ENCODE assay signal across 20 cellular contexts in the genomic region with DNA sequence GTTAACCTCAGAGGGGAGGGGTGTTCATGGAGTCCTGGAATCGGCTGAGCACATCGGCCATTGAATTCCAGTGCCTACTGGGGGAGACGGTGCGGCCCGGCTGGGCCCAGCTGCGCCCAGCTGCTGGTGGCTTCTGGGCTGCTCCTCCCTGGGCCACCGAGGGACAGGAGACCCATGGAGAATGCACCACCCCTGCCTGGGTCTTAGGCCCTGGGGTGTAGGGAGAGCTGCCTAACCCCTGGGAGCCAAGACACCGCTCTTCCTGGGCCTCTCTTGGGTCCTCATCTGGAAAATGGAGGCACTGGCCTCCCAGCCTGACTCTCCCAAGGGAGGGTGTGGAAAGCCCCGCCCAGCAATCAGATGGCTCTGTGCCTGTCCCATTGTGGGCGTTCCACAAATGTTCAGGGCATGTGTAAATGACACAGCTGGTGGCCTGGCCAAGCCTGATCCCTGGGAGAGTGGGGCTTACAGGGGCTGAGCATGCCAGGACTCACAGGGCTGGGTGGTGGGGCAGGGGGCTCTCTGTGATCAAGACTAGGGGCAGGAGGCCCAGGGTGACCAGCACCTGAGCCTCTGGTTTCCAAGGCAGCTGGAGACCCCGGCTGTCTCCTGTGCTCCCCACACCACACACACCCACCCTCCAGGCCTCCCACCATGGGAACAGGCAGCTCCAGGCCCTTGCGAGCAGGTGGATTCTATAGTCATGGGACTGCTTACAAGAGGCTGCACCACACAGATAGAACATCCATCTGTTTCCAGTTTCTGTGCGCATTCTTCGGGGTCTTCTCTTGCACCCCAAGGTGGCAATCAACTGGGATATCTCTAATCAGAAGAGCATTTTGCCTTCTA.
DNase-seq lines count a peak whose midpoint lies in the region; ATAC-seq, FAIRE-seq and TF ChIP-seq lines count a peak whose summit lies in the region.
"Had no signal": no experiment of that assay in that cellular context is flagged by ENCODE, and none has a peak within 500 bp of the region (broad histone marks: within the 10 kb centered on the region; RNA-seq: fewer than 3 reads in every experiment).

No MANE protein-coding gene starts in this region.

- H3K4me3 ChIP-seq in A673 (ENCODE audit: low read depth, low read length, poor library complexity, severe bottlenecking) = no peak overlapping the region
- no peak overlapping the region for H3K4me3 ChIP-seq in H7 (ENCODE audit: insufficient read depth, low read depth, low read length)
- no peak overlapping the region for H3K4me3 ChIP-seq in small intestine (ENCODE audit: low read depth in 1 of 2, low read length in 2 of 2)
- H3K4me3 ChIP-seq: GM23248 had no signal

- TF ChIP-seq CTCF in A673 (conservative IDR thresholded peaks at IDR 0.05; ENCODE audit: low read depth, low read length) = no peak

- FAIRE-seq in small intestine (lab: Jason Lieb, UNC) = no peak
- FAIRE-seq: D721Med, GM12891, GM19239 had no signal

- no peaks in the 10 kb centered on the region for H3K36me3 ChIP-seq in A673 (ENCODE audit: insufficient read depth, low read length, poor library complexity, severe bottlenecking)
- no peaks in the 10 kb centered on the region for H3K36me3 ChIP-seq in H7 (replicated peaks; ENCODE audit: control insufficient read depth, insufficient read depth, low read length)
- no peaks in the 10 kb centered on the region for H3K36me3 ChIP-seq in small intestine (ENCODE audit: control insufficient read depth in 2 of 2, insufficient read depth in 2 of 2, low read length in 2 of 2)

- H3K4me1 Mint-ChIP-seq in activated T-cell treated with anti-CD3 and anti-CD28 coated beads, Interleukin-2, amount 50 U/mL, for 72 hours (ENCODE audit: low read depth) = no peaks in the 10 kb centered on the region

- ATAC-seq in left colon = peak; percentile 90
- ATAC-seq in activated T-cell treated with anti-CD3 and anti-CD28 coated beads, Interleukin-2, amount 50 U/mL, for 72 hours (replicated peaks in 1 of 2) = no peak
- ATAC-seq: SK-N-SH treated with all-trans-retinoic acid at 6 μM for 48 hours had no signal

- H3K27ac Mint-ChIP-seq in activated T-cell treated with anti-CD3 and anti-CD28 coated beads, Interleukin-2, amount 50 U/mL, for 72 hours = no peak overlapping the region

- CTCF ChIA-PET in A673 (lab: Charles Lee) = interaction anchor here (0.6 kb wide), 1 partner anchor 574 kb away, joined by 3 read pairs; no protein-coding TSS in a partner anchor

- no peaks in the 10 kb centered on the region for H3K4me1 ChIP-seq in A673 (ENCODE audit: insufficient read depth, low read length, poor library complexity, severe bottlenecking)
- no peaks in the 10 kb centered on the region for H3K4me1 ChIP-seq in small intestine (ENCODE audit: control insufficient read depth in 2 of 2, insufficient read depth in 1 of 2, low read depth in 1 of 2, low read length in 1 of 2)

- intact Hi-C loops in A673 (cut with micrococcal nuclease; ENCODE audit: unreplicated experiment) = no loop called here
- intact Hi-C loops in left colon (cut with DNase I, micrococcal nuclease) = no loop called here

- no peaks in the 10 kb centered on the region for H3K9me3 Mint-ChIP-seq in activated T-cell treated with anti-CD3 and anti-CD28 coated beads, Interleukin-2, amount 50 U/mL, for 72 hours

- 79 to 83% (median 80%) methylated on average over 12 to 14 of the region's 14 CpGs for WGBS in small intestine, 3 donors

- H3K9me3 ChIP-seq in A673 (ENCODE audit: low read depth, low read length, poor library complexity, severe bottlenecking) = no peaks in the 10 kb centered on the region
- H3K9me3 ChIP-seq in small intestine (ENCODE audit: control insufficient read depth, low read depth) = no peaks in the 10 kb centered on the region

- H3K27ac ChIP-seq in A673 (ENCODE audit: low read depth, low read length, poor library complexity, severe bottlenecking) = no peak overlapping the region
- no peak overlapping the region for H3K27ac ChIP-seq in small intestine (ENCODE audit: low read depth in 1 of 2, low read length in 1 of 2)
- H3K27ac ChIP-seq: C4-2B, GM23248 had no signal

- BruUV-seq in A673 (replicated peaks; lab: Mats Ljungman, UMichigan) = no TSS peak

- H3K36me3 Mint-ChIP-seq in activated T-cell treated with anti-CD3 and anti-CD28 coated beads, Interleukin-2, amount 50 U/mL, for 72 hours (ENCODE audit: insufficient read depth in 2 of 2) = no peaks in the 10 kb centered on the region

- H3K4me3 Mint-ChIP-seq in activated T-cell treated with anti-CD3 and anti-CD28 coated beads, Interleukin-2, amount 50 U/mL, for 72 hours = no peak overlapping the region

- no peaks in the 10 kb centered on the region for H3K27me3 ChIP-seq in A673 (replicated peaks; ENCODE audit: insufficient read depth, low read depth, low read length, poor library complexity)
- no peaks in the 10 kb centered on the region for H3K27me3 ChIP-seq in H7 (ENCODE audit: control insufficient read depth, insufficient read depth, low read length)
- H3K27me3 ChIP-seq in small intestine (ENCODE audit: control insufficient read depth in 2 of 2, insufficient read depth in 2 of 2, low read length in 2 of 2) = peaks cover 0 to 2% of the 10 kb centered on the region in 2 donors

- DNase-seq in A673 (ENCODE audit: low spot score) (peak; percentile 31), H7 (peak; percentile 57), left colon (peak in 1 of 2 donors; percentile 57), small intestine (peak; percentile 10), MV-4-11 (lab: John Stamatoyannopoulos, UW) (no peak), KG1 (lab: John Stamatoyannopoulos, UW) (no peak)
- DNase-seq in activated T-cell treated with anti-CD3 and anti-CD28 coated beads, Interleukin-2, amount 50 U/mL, for 72 hours = no peak
- DNase-seq: ACHN, GM23248, HCEC 1CT, NCI-H1417, NCI-H187, NCI-H446, NCI-H526 treated with DMSO at 0.1 percent for 48 hours, SIG-M5 had no signal

- no peaks in the 10 kb centered on the region for H3K27me3 Mint-ChIP-seq in activated T-cell treated with anti-CD3 and anti-CD28 coated beads, Interleukin-2, amount 50 U/mL, for 72 hours (ENCODE audit: low read depth)

- POLR2A ChIA-PET in A673 (lab: Charles Lee; ENCODE audit: low non-redundant PET) = no interaction called here

Comparison
In these comparisons a context has a peak if more than half of its experiments do, and no peak if none do; other contexts are left out.
1. DNase-seq: peak in A673 (single experiment), H7 (single experiment) and small intestine (single experiment); none in MV-4-11 (single experiment), activated T-cell treated with anti-CD3 and anti-CD28 coated beads, Interleukin-2, amount 50 U/mL, for 72 hours (0 of 2) and KG1 (single experiment).